ENCODE assay signal across 11 cellular contexts in genomic region chr3:29922990-29923746, GRCh38.
A peak's percentile ranks its signal among the peaks of the same experiment; 100 is the strongest.
DNase-seq lines count a peak whose midpoint lies in the region; ATAC-seq, FAIRE-seq and TF ChIP-seq lines count a peak whose summit lies in the region.
"Had no signal": no experiment of that assay in that cellular context is flagged by ENCODE, and none has a peak within 500 bp of the region (broad histone marks: within the 10 kb centered on the region; RNA-seq: fewer than 3 reads in every experiment).

No MANE protein-coding gene starts in this region.

- H2AFZ ChIP-seq in astrocyte (ENCODE audit: low read depth, low read length), result no peak overlapping the region
- H2AFZ ChIP-seq: parathyroid adenoma had no signal

- DNase-seq in HFF-Myc (ENCODE audit: extremely low read depth, low read depth), result peak; percentile 97
- peak; percentile 91 for DNase-seq in astrocyte (ENCODE audit: low read depth)
- peak; percentile 27 for DNase-seq in left ventricle myocardium superior
- DNase-seq in smooth muscle cell of the brain vasculature (ENCODE audit: low read depth, low spot score), result peak; percentile 85
- DNase-seq in NCI-H1048 (lab: John Stamatoyannopoulos, UW), result no peak
- no peak for DNase-seq in effector CD8-positive, alpha-beta T cell (lab: John Stamatoyannopoulos, UW)
- DNase-seq in NOMO-1 treated with dmso at 0.1 percent for 144 hours (lab: John Stamatoyannopoulos, UW; ENCODE audit: unreplicated experiment), result no peak
- DNase-seq: SIG-M5; stimulated activated naive CD4-positive, alpha-beta T cell treated with Interleukin-2 at 50 U/mL for 16 hours had no signal

- no peak overlapping the region for H3K9ac ChIP-seq in astrocyte (ENCODE audit: low read length)
- H3K9ac ChIP-seq: parathyroid adenoma had no signal

- H3K9me3 ChIP-seq in astrocyte (ENCODE audit: insufficient read depth, low read depth, low read length), result no peaks in the 10 kb centered on the region

- peak overlapping the region; percentile 6 for H3K27ac ChIP-seq in astrocyte (ENCODE audit: low read depth, low read length)
- H3K27ac ChIP-seq: parathyroid adenoma had no signal

- no peaks in the 10 kb centered on the region for H3K27me3 Mint-ChIP-seq in astrocyte (ENCODE audit: low read depth, unreplicated experiment)

- TF ChIP-seq CTCF in HFF-Myc (IDR thresholded peaks at IDR 0.05; ENCODE audit: low read depth, low read length, missing control alignments), result no peak
- TF ChIP-seq CTCF in astrocyte (IDR thresholded peaks at IDR 0.05; ENCODE audit: insufficient read depth, low read depth, low read length), result no peak

- no peaks in the 10 kb centered on the region for H3K9me3 Mint-ChIP-seq in astrocyte (ENCODE audit: unreplicated experiment)

- no peaks in the 10 kb centered on the region for H3K27me3 ChIP-seq in astrocyte (ENCODE audit: insufficient read depth, low read length)

- ATAC-seq in left ventricle myocardium superior (peak; percentile 96), GM18907 (IDR thresholded peaks at IDR 0.05; ENCODE audit: unreplicated experiment) (no peak)

- intact Hi-C loops in left ventricle myocardium superior (cut with micrococcal nuclease), result no loop called here

- H3K4me2 ChIP-seq in astrocyte (ENCODE audit: low read length), result peak overlapping the region; percentile 65

- H3K4me3 ChIP-seq in HFF-Myc (replicated peaks; ENCODE audit: low read depth, low read length) (no peak overlapping the region), astrocyte (ENCODE audit: insufficient read depth, low read depth, low read length) (no peak overlapping the region)

- peak overlapping the region; percentile 73 for H3K27ac Mint-ChIP-seq in astrocyte (ENCODE audit: unreplicated experiment)

- no peaks in the 10 kb centered on the region for H3K79me2 ChIP-seq in astrocyte (ENCODE audit: insufficient read depth, low read length)
- H3K79me2 ChIP-seq: parathyroid adenoma had no signal

- peak; percentile 77 for FAIRE-seq in astrocyte (lab: Jason Lieb, UNC)

- no peaks in the 10 kb centered on the region for H3K36me3 Mint-ChIP-seq in astrocyte (ENCODE audit: low read depth, unreplicated experiment)

- no peaks in the 10 kb centered on the region for H4K20me1 ChIP-seq in astrocyte (ENCODE audit: insufficient read depth, low read length)

- H3K4me1 Mint-ChIP-seq in astrocyte (ENCODE audit: low read depth, unreplicated experiment), result peaks cover 39% of the 10 kb centered on the region

- H3K36me3 ChIP-seq in astrocyte (ENCODE audit: insufficient read depth, low read length), result no peaks in the 10 kb centered on the region

- peaks cover 9% of the 10 kb centered on the region for H3K4me1 ChIP-seq in astrocyte (ENCODE audit: insufficient read depth, low read length)
- H3K4me1 ChIP-seq: parathyroid adenoma had no signal

- H3K4me3 Mint-ChIP-seq in astrocyte (ENCODE audit: unreplicated experiment), result no peak overlapping the region

Comparison
In these comparisons a context has a peak if more than half of its experiments do, and no peak if none do; other contexts are left out.
1. DNase-seq: peak in HFF-Myc (single experiment), astrocyte (single experiment), left ventricle myocardium superior (single experiment) and smooth muscle cell of the brain vasculature (single experiment); none in NCI-H1048 (single experiment), effector CD8-positive, alpha-beta T cell (single experiment) and NOMO-1 treated with dmso at 0.1 percent for 144 hours (single experiment).